ENCODE assay signal across 2 cellular contexts in the genomic region with DNA sequence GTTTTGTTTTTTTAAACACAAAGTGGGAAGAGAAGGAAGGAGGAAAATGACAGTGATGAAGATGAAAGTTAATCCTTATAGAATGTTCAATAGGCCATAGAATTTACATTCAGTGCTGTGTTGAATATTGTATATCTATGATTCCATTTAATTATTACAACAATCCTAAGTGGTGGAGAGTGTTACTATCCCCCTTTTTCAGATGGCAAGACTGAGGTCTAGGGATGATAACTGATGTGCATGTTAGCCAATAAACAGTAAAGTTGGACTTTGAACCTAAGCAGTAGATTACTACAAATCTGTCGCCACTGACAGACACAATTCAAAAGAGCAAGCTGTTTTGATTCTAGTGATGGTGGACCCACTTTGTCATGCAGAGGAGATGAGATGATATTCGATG.
TF ChIP-seq lines count a peak whose summit lies in the region.

No MANE protein-coding gene starts in this region.

TF ChIP-seq in IMR-90, 13 proteins besides CTCF, POLR2A, EP300 and RAD21:
- TF ChIP-seq CEBPB (IDR thresholded peaks at IDR 0.05; ENCODE audit: low read depth, low read length) (no peak), SMC3 (IDR thresholded peaks at IDR 0.05; ENCODE audit: low read depth, low read length) (no peak), BHLHE40 (IDR thresholded peaks at IDR 0.05; ENCODE audit: low read depth, low read length) (no peak), FOS (IDR thresholded peaks at IDR 0.05; ENCODE audit: low read depth, low read length) (no peak), MAFK (IDR thresholded peaks at IDR 0.05; ENCODE audit: low read depth, low read length) (no peak), RCOR1 (IDR thresholded peaks at IDR 0.05; ENCODE audit: insufficient replicate concordance, low read length) (no peak), NFE2L2 (IDR thresholded peaks at IDR 0.05; ENCODE audit: low read depth, low read length) (no peak), MAZ (IDR thresholded peaks at IDR 0.05; ENCODE audit: borderline replicate concordance, low read depth, low read length) (no peak), RFX5 (IDR thresholded peaks at IDR 0.05; ENCODE audit: low read depth, low read length) (no peak), CHD1 (IDR thresholded peaks at IDR 0.05; ENCODE audit: low read depth, low read length) (no peak), MXI1 (IDR thresholded peaks at IDR 0.05; ENCODE audit: borderline replicate concordance, low read depth, low read length) (no peak)
- TF ChIP-seq, protein P1, sequence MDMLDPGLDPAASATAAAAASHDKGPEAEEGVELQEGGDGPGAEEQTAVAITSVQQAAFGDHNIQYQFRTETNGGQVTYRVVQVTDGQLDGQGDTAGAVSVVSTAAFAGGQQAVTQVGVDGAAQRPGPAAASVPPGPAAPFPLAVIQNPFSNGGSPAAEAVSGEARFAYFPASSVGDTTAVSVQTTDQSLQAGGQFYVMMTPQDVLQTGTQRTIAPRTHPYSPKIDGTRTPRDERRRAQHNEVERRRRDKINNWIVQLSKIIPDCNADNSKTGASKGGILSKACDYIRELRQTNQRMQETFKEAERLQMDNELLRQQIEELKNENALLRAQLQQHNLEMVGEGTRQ (IDR thresholded peaks at IDR 0.05; ENCODE audit: low read depth, low read length): no peak
- TF ChIP-seq, protein P2, sequence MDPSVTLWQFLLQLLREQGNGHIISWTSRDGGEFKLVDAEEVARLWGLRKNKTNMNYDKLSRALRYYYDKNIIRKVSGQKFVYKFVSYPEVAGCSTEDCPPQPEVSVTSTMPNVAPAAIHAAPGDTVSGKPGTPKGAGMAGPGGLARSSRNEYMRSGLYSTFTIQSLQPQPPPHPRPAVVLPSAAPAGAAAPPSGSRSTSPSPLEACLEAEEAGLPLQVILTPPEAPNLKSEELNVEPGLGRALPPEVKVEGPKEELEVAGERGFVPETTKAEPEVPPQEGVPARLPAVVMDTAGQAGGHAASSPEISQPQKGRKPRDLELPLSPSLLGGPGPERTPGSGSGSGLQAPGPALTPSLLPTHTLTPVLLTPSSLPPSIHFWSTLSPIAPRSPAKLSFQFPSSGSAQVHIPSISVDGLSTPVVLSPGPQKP (IDR thresholded peaks at IDR 0.05; ENCODE audit: borderline replicate concordance, low read depth, low read length): no peak

TF ChIP-seq in GM12878, 131 proteins besides CTCF, POLR2A, EP300 and RAD21:
- TF ChIP-seq, protein P3, sequence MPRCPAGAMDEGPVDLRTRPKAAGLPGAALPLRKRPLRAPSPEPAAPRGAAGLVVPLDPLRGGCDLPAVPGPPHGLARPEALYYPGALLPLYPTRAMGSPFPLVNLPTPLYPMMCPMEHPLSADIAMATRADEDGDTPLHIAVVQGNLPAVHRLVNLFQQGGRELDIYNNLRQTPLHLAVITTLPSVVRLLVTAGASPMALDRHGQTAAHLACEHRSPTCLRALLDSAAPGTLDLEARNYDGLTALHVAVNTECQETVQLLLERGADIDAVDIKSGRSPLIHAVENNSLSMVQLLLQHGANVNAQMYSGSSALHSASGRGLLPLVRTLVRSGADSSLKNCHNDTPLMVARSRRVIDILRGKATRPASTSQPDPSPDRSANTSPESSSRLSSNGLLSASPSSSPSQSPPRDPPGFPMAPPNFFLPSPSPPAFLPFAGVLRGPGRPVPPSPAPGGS (IDR thresholded peaks at IDR 0.05; ENCODE audit: borderline replicate concordance, insufficient read depth, low read depth, low read length, poor library complexity, severe bottlenecking): no peak
- TF ChIP-seq NFXL1 (IDR thresholded peaks at IDR 0.05; ENCODE audit: borderline replicate concordance): no peak
- peak; percentile 88 for TF ChIP-seq ZNF217 (IDR thresholded peaks at IDR 0.05)
